ENCODE assay signal across 9 cellular contexts in genomic region chr4:137181293-137181899, GRCh38.
"Had no signal": no experiment of that assay in that cellular context is flagged by ENCODE, and none has a peak within 500 bp of the region (broad histone marks: within the 10 kb centered on the region; RNA-seq: fewer than 3 reads in every experiment).

No MANE protein-coding gene starts in this region.

- H3K9me3 ChIP-seq: HAP-1 had no signal

- ATAC-seq: HCT116 had no signal

- H3K9ac ChIP-seq: GM23248, KMS-11 had no signal

- H3K4me3 ChIP-seq: GM23248, HAP-1 had no signal

- H3K36me3 ChIP-seq: HAP-1 had no signal

- DNase-seq: GM23248, GOT3, H7, HFFc6, KBM-7 had no signal

- FAIRE-seq: HTR-8/SVneo had no signal

- H3K4me2 ChIP-seq: KMS-11 had no signal

- H3K4me1 ChIP-seq: HAP-1 had no signal

- H3K27ac ChIP-seq: GM23248, KMS-11 had no signal

- H2AFZ ChIP-seq: GM23248 had no signal
